8 cellular contexts compared by ENCODE assay signal in the genomic region with DNA sequence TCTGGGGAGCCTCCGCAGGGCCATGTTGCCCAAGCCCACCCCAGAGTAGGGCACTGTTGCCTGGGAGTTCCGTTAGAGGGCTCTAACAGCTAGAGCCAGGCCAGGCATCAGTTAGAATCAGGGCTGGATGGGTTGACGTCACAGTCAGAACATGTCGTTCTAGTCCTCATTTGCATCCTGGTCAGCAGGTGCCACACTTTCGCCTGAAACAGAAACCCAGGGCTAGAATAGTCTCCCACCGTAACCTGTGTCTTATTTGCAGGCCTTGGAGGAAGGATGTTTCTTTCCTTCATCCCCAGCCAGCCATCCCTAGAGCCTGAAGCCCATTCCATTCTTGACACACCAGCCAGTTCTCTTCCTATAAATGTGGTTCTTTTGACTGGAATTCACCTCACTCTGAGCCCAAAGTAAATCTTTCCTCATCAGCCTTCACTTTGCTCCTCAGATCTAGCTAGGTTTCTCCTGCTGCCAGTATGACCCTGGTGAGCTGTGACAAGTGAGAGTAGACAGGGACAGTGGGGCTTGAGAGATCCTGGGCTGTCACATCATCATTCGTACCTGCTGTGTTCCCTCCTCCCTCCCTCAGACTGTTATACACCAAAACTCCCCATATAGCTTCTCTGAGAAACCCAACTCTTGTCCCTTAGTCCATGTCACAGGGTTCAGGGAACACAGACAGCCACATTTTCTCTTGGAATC. TPM values are rescaled to one million over a fixed set of nuclear protein-coding genes. Genes with fewer than 3 reads are reported as not detected.
DNase-seq lines count a peak whose midpoint lies in the region; ATAC-seq, FAIRE-seq and TF ChIP-seq lines count a peak whose summit lies in the region.

No MANE protein-coding gene starts in this region.

- FAIRE-seq in GM12878 (lab: Jason Lieb, UNC) (peak; percentile 93), H54 (lab: Jason Lieb, UNC) (no peak)

- peaks cover 56% of the 10 kb centered on the region for H3K4me1 ChIP-seq in GM12878 (ENCODE audit: control insufficient read depth, insufficient read depth, low read length)

- H3K9ac ChIP-seq in GM12878 (ENCODE audit: control insufficient read depth, insufficient read depth, low read length): peak overlapping the region; percentile 54

- peak overlapping the region; percentile 80 for H3K27ac Mint-ChIP-seq in activated naive CD4-positive, alpha-beta T cell treated with anti-CD3 and anti-CD28 coated beads for 36 hours
- H3K27ac Mint-ChIP-seq in nephron progenitor cell: peak overlapping the region; percentile 96

- no peak overlapping the region for H2AFZ ChIP-seq in GM12878 (ENCODE audit: control insufficient read depth, low read depth, low read length)

- peak in 1 of 2 experiments; percentile 36; a peak in 1 of 4 replicates for TF ChIP-seq EP300 in GM12878 (IDR thresholded peaks at IDR 0.05; ENCODE audit: borderline replicate concordance in 1 of 2, control insufficient read depth in 1 of 2, low read depth in 2 of 2, low read length in 2 of 2)

- peaks cover 49 to 59% of the 10 kb centered on the region in 2 experiments for H3K36me3 ChIP-seq in GM12878 (ENCODE audit: control insufficient read depth in 2 of 2, insufficient read depth in 2 of 2, low read length in 1 of 2)

- DNase-seq in activated naive CD4-positive, alpha-beta T cell treated with anti-CD3 and anti-CD28 coated beads for 36 hours: no peak
- DNase-seq in activated naive CD4-positive, alpha-beta T cell treated with anti-CD3 and anti-CD28 coated beads, Interleukin-2, amount 50 U/mL, for 16 hours: no peak
- DNase-seq in GM12878 (ENCODE audit: low read depth, low spot score) (peak; percentile 64), nephron progenitor cell (no peak), H54 (ENCODE audit: insufficient read length, low spot score) (no peak), NCI-H2081 treated with DMSO at 0.1 percent for 48 hours (lab: John Stamatoyannopoulos, UW) (no peak), SIG-M5 treated with dmso at 0.1 percent for 504 hours (lab: John Stamatoyannopoulos, UW; ENCODE audit: unreplicated experiment) (no peak)

- RAD21 ChIA-PET in GM12878 (lab: Charles Lee; ENCODE audit: unreplicated experiment): interaction anchor here (1.0 to 3.4 kb wide), 8 partner anchors 10 to 142 kb away, joined by 3 to 23 read pairs (median 4); a partner anchor contains a TSS

- in situ Hi-C loops in GM12878 (cut with MboI): no loop called here

- no peak overlapping the region for H3K4me3 Mint-ChIP-seq in activated naive CD4-positive, alpha-beta T cell treated with anti-CD3 and anti-CD28 coated beads for 36 hours
- H3K4me3 Mint-ChIP-seq in nephron progenitor cell: no peak overlapping the region

- peak overlapping the region; percentile 95 for H3K27ac ChIP-seq in GM12878 (ENCODE audit: control insufficient read depth, insufficient read depth)

- ATAC-seq in HG03135 (IDR thresholded peaks at IDR 0.05; ENCODE audit: unreplicated experiment) (peak; percentile 65), GM12878 (peak; percentile 94)

- WGBS in GM12878 (ENCODE audit: insufficient coverage, insufficient replicate concordance, low lambda C conversion rate, missing lambda C conversion rate): 3% methylated on average over 7 of the region's 7 CpGs

- intact Hi-C loops in activated naive CD4-positive, alpha-beta T cell treated with anti-CD3 and anti-CD28 coated beads for 36 hours (cut with micrococcal nuclease): no loop called here
- intact Hi-C loops in GM12878 (cut with micrococcal nuclease; ENCODE audit: unreplicated experiment): no loop called here

- peaks cover 10% of the 10 kb centered on the region for H3K79me2 ChIP-seq in GM12878 (ENCODE audit: control insufficient read depth, insufficient read depth, low read length)

- no peaks in the 10 kb centered on the region for H4K20me1 ChIP-seq in GM12878 (ENCODE audit: control insufficient read depth, insufficient read depth)

- H3K27me3 ChIP-seq in GM12878 (replicated peaks in 1 of 2; ENCODE audit: control insufficient read depth in 2 of 2, insufficient read depth in 2 of 2, low read length in 1 of 2): no peaks in the 10 kb centered on the region

- peak; percentile 39; the same call in 1 of the 2 replicates for TF ChIP-seq POLR2A in GM12878 (IDR thresholded peaks at IDR 0.05; ENCODE audit: low read depth, low read length)
- TF ChIP-seq POLR2A in H54 (IDR thresholded peaks at IDR 0.05; ENCODE audit: low read depth, low read length): no peak

- peaks cover 74% of the 10 kb centered on the region for H3K36me3 Mint-ChIP-seq in activated naive CD4-positive, alpha-beta T cell treated with anti-CD3 and anti-CD28 coated beads for 36 hours (ENCODE audit: low read depth)
- peaks cover 86% of the 10 kb centered on the region for H3K36me3 Mint-ChIP-seq in nephron progenitor cell (ENCODE audit: low read depth)

- POLR2A ChIA-PET in GM12878 (lab: Charles Lee): interaction anchor here (0.5 to 3.2 kb wide), 5 partner anchors 13 to 516 kb away, joined by 3 to 11 read pairs (median 4); a partner anchor contains a TSS

- H3K4me2 ChIP-seq in GM12878 (ENCODE audit: control insufficient read depth, insufficient read depth): peak overlapping the region; percentile 92

- SMC1A ChIA-PET in GM12878 (lab: Charles Lee; ENCODE audit: uncharacterized antibody, unreplicated experiment): interaction anchor here (0.6 to 4.1 kb wide), 7 partner anchors 10 to 888 kb away, joined by 3 to 36 read pairs (median 4); a partner anchor contains a TSS

- H3K9me3 Mint-ChIP-seq in activated naive CD4-positive, alpha-beta T cell treated with anti-CD3 and anti-CD28 coated beads for 36 hours: no peaks in the 10 kb centered on the region
- no peaks in the 10 kb centered on the region for H3K9me3 Mint-ChIP-seq in nephron progenitor cell

- peak; percentile 33; the same call in 1 of the 2 replicates for TF ChIP-seq RAD21 in GM12878 (IDR thresholded peaks at IDR 0.05; ENCODE audit: insufficient read depth, low read depth, low read length)

- H3K4me3 ChIP-seq in GM12878: peak overlapping the region; percentile 1; the same call in 1 of the 2 replicates

- no peaks in the 10 kb centered on the region for H3K9me3 ChIP-seq in GM12878 (replicated peaks; ENCODE audit: control insufficient read depth, insufficient read depth, low read length)

- BruUV-seq in GM12878 (replicated peaks; lab: Mats Ljungman, UMichigan): no TSS peak

- TF ChIP-seq CTCF in GM12878 (IDR thresholded peaks at IDR 0.05 in 2 of 3, conservative IDR thresholded peaks at IDR 0.05 in 1 of 3; ENCODE audit: control insufficient read depth in 2 of 3, extremely low read depth in 1 of 3, insufficient read depth in 1 of 3, low read depth in 3 of 3, low read length in 3 of 3): peak; percentile 20 to 26 (median 24); a peak in 3 of 6 replicates
- no peak for TF ChIP-seq CTCF in nephron progenitor cell (IDR thresholded peaks at IDR 0.05)

- CTCF ChIA-PET in activated naive CD4-positive, alpha-beta T cell treated with anti-CD3 and anti-CD28 coated beads for 36 hours (lab: Charles Lee): interaction anchor here (1.4 to 2.3 kb wide), 3 partner anchors 10 to 93 kb away, joined by 3 to 11 read pairs (median 5); no protein-coding TSS in a partner anchor
- CTCF ChIA-PET in GM12878 (lab: Yijun Ruan, JAX): interaction anchor here (0.6 to 7.5 kb wide), 14 partner anchors 8 to 1074 kb away, joined by 3 to 50 read pairs (median 4); a partner anchor contains a TSS

- H3K27me3 Mint-ChIP-seq in activated naive CD4-positive, alpha-beta T cell treated with anti-CD3 and anti-CD28 coated beads for 36 hours (ENCODE audit: low read depth): no peaks in the 10 kb centered on the region
- no peaks in the 10 kb centered on the region for H3K27me3 Mint-ChIP-seq in nephron progenitor cell (ENCODE audit: low read depth, poor library complexity)

- H3K4me1 Mint-ChIP-seq in activated naive CD4-positive, alpha-beta T cell treated with anti-CD3 and anti-CD28 coated beads for 36 hours (ENCODE audit: low read depth): peaks cover 80% of the 10 kb centered on the region
- H3K4me1 Mint-ChIP-seq in nephron progenitor cell: peaks cover 10% of the 10 kb centered on the region

RNA-seq across cellular contexts. Expression of a gene that starts 12.2 kb away (rescaled TPM):
- total RNA-seq in activated naive CD4-positive, alpha-beta T cell treated with anti-CD3 and anti-CD28 coated beads for 36 hours: 10 to 100 TPM; 14.9 to 15.8 TPM
- total RNA-seq in GM12878 (2013; cell fraction: nucleolus; rRNA removed): 17.5 and 19.3 TPM in 2 replicates
- total RNA-seq in GM12878 (2014; rRNA removed): 14.4 and 18.3 TPM in 2 replicates
- total RNA-seq in GM12878 (2014; rRNA removed; fragmentation: Illumina TruSeq; extraction: Trizol): 7.0 and 8.8 TPM in 2 replicates
- 32.9 and 34.1 TPM in 2 replicates for total RNA-seq in GM12878 (2021)
- polyA plus RNA-seq in GM12878 (2011; ENCODE audit: low read depth): 8.9 TPM
- polyA plus RNA-seq in GM12878 (2011; rRNA removed): 4.3 and 9.2 TPM in 2 replicates
- 11.4 and 12.1 TPM in 2 replicates for polyA plus RNA-seq in GM12878 (2011; cell fraction: cytosol; rRNA removed)
- 9.0 and 12.7 TPM in 2 replicates for polyA plus RNA-seq in GM12878 (2011; cell fraction: nucleus; rRNA removed)
- polyA plus RNA-seq in GM12878 (2012): 17.3 and 22.2 TPM in 2 replicates
- polyA plus RNA-seq in GM12878 (2014; fragmentation: Illumina TruSeq; extraction: Trizol): 11.0 and 19.4 TPM in 2 replicates
- 1 to 10 TPM; 1.8 to 2.4 TPM for polyA plus RNA-seq in GM12878 (2014; fragmentation: Nextera tagmentation; extraction: Ambion mirVana)
- polyA plus RNA-seq in GM12878 (2014; rRNA removed): 24.4 and 28.1 TPM in 2 replicates
- 10 to 100 TPM; 27.3 to 29.5 TPM for polyA plus RNA-seq in GM12878 (2016; fragmentation: Nextera tagmentation; extraction: Ambion mirVana)
- 6.9 and 14.5 TPM in 2 replicates for polyA minus RNA-seq in GM12878 (2011; rRNA and poly(A)+ RNA removed)
- polyA minus RNA-seq in GM12878 (2011; cell fraction: cytosol; rRNA and poly(A)+ RNA removed): 6.1 and 8.8 TPM in 2 replicates
- 5.0 and 12.9 TPM in 2 replicates for polyA minus RNA-seq in GM12878 (2011; cell fraction: nucleus; rRNA and poly(A)+ RNA removed)

RNA-seq across cellular contexts. Expression of a gene that starts 33.6 kb away (rescaled TPM):
- 100 to 1,000 TPM; 298 to 301 TPM for total RNA-seq in activated naive CD4-positive, alpha-beta T cell treated with anti-CD3 and anti-CD28 coated beads for 36 hours
- total RNA-seq in GM12878 (2013; cell fraction: nucleolus; rRNA removed): 152 and 164 TPM in 2 replicates
- 96.3 and 101 TPM in 2 replicates for total RNA-seq in GM12878 (2014; rRNA removed)
- 88.8 and 100 TPM in 2 replicates for total RNA-seq in GM12878 (2014; rRNA removed; fragmentation: Illumina TruSeq; extraction: Trizol)
- total RNA-seq in GM12878 (2021): 276 TPM in 2 replicates
- 52.2 TPM for polyA plus RNA-seq in GM12878 (2011; ENCODE audit: low read depth)
- 37.7 and 61.7 TPM in 2 replicates for polyA plus RNA-seq in GM12878 (2011; rRNA removed)
- 46.3 and 65.1 TPM in 2 replicates for polyA plus RNA-seq in GM12878 (2011; cell fraction: cytosol; rRNA removed)
- polyA plus RNA-seq in GM12878 (2011; cell fraction: nucleus; rRNA removed): 49.1 and 66.4 TPM in 2 replicates
- polyA plus RNA-seq in GM12878 (2012): 120 and 147 TPM in 2 replicates
- polyA plus RNA-seq in GM12878 (2014; fragmentation: Illumina TruSeq; extraction: Trizol): 149 and 175 TPM in 2 replicates
- 10 to 100 TPM; 11.1 to 26.3 TPM for polyA plus RNA-seq in GM12878 (2014; fragmentation: Nextera tagmentation; extraction: Ambion mirVana)
- 132 and 168 TPM in 2 replicates for polyA plus RNA-seq in GM12878 (2014; rRNA removed)
- polyA plus RNA-seq in GM12878 (2016; fragmentation: Nextera tagmentation; extraction: Ambion mirVana): 100 to 1,000 TPM; 178 to 185 TPM
- 58.4 and 63.7 TPM in 2 replicates for polyA minus RNA-seq in GM12878 (2011; rRNA and poly(A)+ RNA removed)
- 38.7 and 41.0 TPM in 2 replicates for polyA minus RNA-seq in GM12878 (2011; cell fraction: cytosol; rRNA and poly(A)+ RNA removed)
- polyA minus RNA-seq in GM12878 (2011; cell fraction: nucleus; rRNA and poly(A)+ RNA removed): 36.3 and 72.3 TPM in 2 replicates

RNA-seq across cellular contexts. Expression of a gene that starts 55.9 kb away (rescaled TPM):
- 10 to 100 TPM; 94.4 to 95.6 TPM for total RNA-seq in activated naive CD4-positive, alpha-beta T cell treated with anti-CD3 and anti-CD28 coated beads for 36 hours
- total RNA-seq in GM12878 (2013; cell fraction: nucleolus; rRNA removed): 51.1 and 51.2 TPM in 2 replicates
- total RNA-seq in GM12878 (2014; rRNA removed) (10.4 and 14.5 TPM in 2 replicates), GM12878 (2014; rRNA removed; fragmentation: Illumina TruSeq; extraction: Trizol) (14.2 and 14.4 TPM in 2 replicates), GM12878 (2021) (117 and 120 TPM in 2 replicates)
- polyA plus RNA-seq in GM12878 (2011; ENCODE audit: low read depth): 36.8 TPM
- polyA plus RNA-seq in GM12878 (2011; rRNA removed) (3.6 and 5.9 TPM in 2 replicates), GM12878 (2014; fragmentation: Illumina TruSeq; extraction: Trizol) (10.0 and 24.3 TPM in 2 replicates), GM12878 (2014; fragmentation: Nextera tagmentation; extraction: Ambion mirVana) (under 1 TPM; 0.23 to 0.37 TPM), GM12878 (2014; rRNA removed) (33.3 and 48.2 TPM in 2 replicates), GM12878 (2016; fragmentation: Nextera tagmentation; extraction: Ambion mirVana) (1 to 10 TPM; 7.1 to 7.5 TPM)
- 17.2 and 17.9 TPM in 2 replicates for polyA plus RNA-seq in GM12878 (2011; cell fraction: cytosol; rRNA removed)
- polyA plus RNA-seq in GM12878 (2011; cell fraction: nucleus; rRNA removed): 29.4 and 38.3 TPM in 2 replicates
- polyA plus RNA-seq in GM12878 (2012): 75.0 and 80.1 TPM in 2 replicates
- polyA minus RNA-seq in GM12878 (2011; rRNA and poly(A)+ RNA removed): 13.9 and 21.5 TPM in 2 replicates
- polyA minus RNA-seq in GM12878 (2011; cell fraction: cytosol; rRNA and poly(A)+ RNA removed): 36.7 and 56.1 TPM in 2 replicates
- 11.5 and 21.3 TPM in 2 replicates for polyA minus RNA-seq in GM12878 (2011; cell fraction: nucleus; rRNA and poly(A)+ RNA removed)
